ENCODE assay signal across 8 cellular contexts in genomic region chr20:11204926-11205768, GRCh38.
DNase-seq lines count a peak whose midpoint lies in the region; ATAC-seq and TF ChIP-seq lines count a peak whose summit lies in the region.

No MANE protein-coding gene starts in this region.

- TF ChIP-seq CTCF in WTC11 (IDR thresholded peaks at IDR 0.05) (peak; percentile 62; the same call in 1 of the 2 replicates), heart left ventricle (IDR thresholded peaks at IDR 0.05) (peak; percentile 65 to 91 (median 83)), sigmoid colon (IDR thresholded peaks at IDR 0.05) (peak in 3 of 4 experiments; percentile 54 to 64 (median 54))

- no peaks in the 10 kb centered on the region for H3K9me3 Mint-ChIP-seq in WTC11
- H3K9me3 Mint-ChIP-seq in CD8-positive, alpha-beta memory T cell: peaks cover 0 to 4% (median 0%) of the 10 kb centered on the region in 5 donors

- no peaks in the 10 kb centered on the region for H3K36me3 Mint-ChIP-seq in WTC11
- no peaks in the 10 kb centered on the region for H3K36me3 Mint-ChIP-seq in CD8-positive, alpha-beta memory T cell

- no peaks in the 10 kb centered on the region for H3K27me3 Mint-ChIP-seq in WTC11 (ENCODE audit: low read depth)
- peaks cover 0 to 1% of the 10 kb centered on the region in 2 donors for H3K27me3 Mint-ChIP-seq in CD8-positive, alpha-beta memory T cell

- H3K27ac ChIP-seq in heart left ventricle: peak overlapping the region in 5 of 12 donors; percentile 15 to 46 (median 39)
- H3K27ac ChIP-seq in sigmoid colon: peak overlapping the region in 1 of 4 donors; percentile 9
- H3K27ac ChIP-seq in CD8-positive, alpha-beta memory T cell (ENCODE audit: low read depth, low read length): no peak overlapping the region

- in situ Hi-C loops in Caki2 (cut with HindIII; ENCODE audit: low pct_unique_long_range_greater_than_20kb, low sequenced_read_pairs): no loop called here

- H3K27me3 ChIP-seq in heart left ventricle (no peaks in the 10 kb centered on the region), sigmoid colon (no peaks in the 10 kb centered on the region)
- H3K27me3 ChIP-seq in CD8-positive, alpha-beta memory T cell (ENCODE audit: insufficient read depth, low read length, poor library complexity, severe bottlenecking): no peaks in the 10 kb centered on the region

- H3K9me3 ChIP-seq in heart left ventricle (no peaks in the 10 kb centered on the region), sigmoid colon (no peaks in the 10 kb centered on the region)
- no peaks in the 10 kb centered on the region for H3K9me3 ChIP-seq in CD8-positive, alpha-beta memory T cell (ENCODE audit: low read length)

- H3K27ac Mint-ChIP-seq in WTC11: no peak overlapping the region
- H3K27ac Mint-ChIP-seq in CD8-positive, alpha-beta memory T cell: no peak overlapping the region

- no peaks in the 10 kb centered on the region for H3K36me3 ChIP-seq in heart left ventricle
- H3K36me3 ChIP-seq in sigmoid colon: no peaks in the 10 kb centered on the region
- no peaks in the 10 kb centered on the region for H3K36me3 ChIP-seq in CD8-positive, alpha-beta memory T cell (ENCODE audit: insufficient read depth, low read length)

- H3K4me3 ChIP-seq in heart left ventricle (no peak overlapping the region), sigmoid colon (no peak overlapping the region)
- no peak overlapping the region for H3K4me3 ChIP-seq in CD8-positive, alpha-beta memory T cell (ENCODE audit: low read length)

- intact Hi-C loops in heart left ventricle (cut with DNase I): loop anchor here (1.0 to 10.0 kb wide), 13 partner anchors 62 to 658 kb away; partner anchors contain the start of gene JAG1 (in 6 of the 10)
- intact Hi-C loops in sigmoid colon (cut with DNase I): loop anchor here (5.0 kb wide), 1 partner anchor 533 kb away; the partner anchor contains the start of gene JAG1

- TF ChIP-seq EP300 in sigmoid colon (IDR thresholded peaks at IDR 0.05): no peak

- no peak overlapping the region for H3K4me3 Mint-ChIP-seq in WTC11
- H3K4me3 Mint-ChIP-seq in CD8-positive, alpha-beta memory T cell: no peak overlapping the region

- DNase-seq in Caki2 (ENCODE audit: low read depth): peak; percentile 78
- DNase-seq in NCI-H2227 (lab: John Stamatoyannopoulos, UW; ENCODE audit: unreplicated experiment): peak; percentile 58
- DNase-seq in WTC11 (ENCODE audit: low spot score): peak; percentile 72
- peak in 4 of 5 donors; percentile 56 to 72 (median 68) for DNase-seq in heart left ventricle
- peak; percentile 66 for DNase-seq in sigmoid colon
- DNase-seq in CD8-positive, alpha-beta memory T cell: no peak

- H3K4me1 Mint-ChIP-seq in WTC11: peaks cover 23% of the 10 kb centered on the region
- no peaks in the 10 kb centered on the region for H3K4me1 Mint-ChIP-seq in CD8-positive, alpha-beta memory T cell

- TF ChIP-seq POLR2A in heart left ventricle (IDR thresholded peaks at IDR 0.05): no peak
- TF ChIP-seq POLR2A in sigmoid colon (IDR thresholded peaks at IDR 0.05): no peak

- WGBS in heart left ventricle, 4 donors: 18 to 28% (median 26%) methylated on average over 4 of the region's 4 CpGs
- WGBS in sigmoid colon, 2 donors: 10 to 28% methylated on average over 4 of the region's 4 CpGs

- CTCF ChIA-PET in WTC11 (lab: Charles Lee): interaction anchor here (0.6 to 2.3 kb wide), 41 partner anchors 10 to 793 kb away, joined by 3 to 15 read pairs (median 4); partner anchors contain the start of gene JAG1
- CTCF ChIA-PET in CD8-positive, alpha-beta memory T cell (lab: Charles Lee): no interaction called here

- peaks cover 0 to 17% (median 7%) of the 10 kb centered on the region in 12 donors for H3K4me1 ChIP-seq in heart left ventricle
- peaks cover 0 to 31% (median 12%) of the 10 kb centered on the region in 4 donors for H3K4me1 ChIP-seq in sigmoid colon
- no peaks in the 10 kb centered on the region for H3K4me1 ChIP-seq in CD8-positive, alpha-beta memory T cell (ENCODE audit: insufficient read depth, low read length)

- POLR2A ChIA-PET in WTC11 (lab: Charles Lee): no interaction called here
- POLR2A ChIA-PET in CD8-positive, alpha-beta memory T cell (lab: Charles Lee): no interaction called here

- ATAC-seq in GM18870 (IDR thresholded peaks at IDR 0.05; ENCODE audit: unreplicated experiment) (peak; percentile 91), HG03095 (IDR thresholded peaks at IDR 0.05; ENCODE audit: unreplicated experiment) (peak; percentile 72), WTC11 (peak; percentile 97), heart left ventricle (peak; percentile 82 to 95 (median 93))

TF ChIP-seq in WTC11, 78 proteins besides CTCF, POLR2A, EP300 and RAD21:
- TF ChIP-seq, protein P1, sequence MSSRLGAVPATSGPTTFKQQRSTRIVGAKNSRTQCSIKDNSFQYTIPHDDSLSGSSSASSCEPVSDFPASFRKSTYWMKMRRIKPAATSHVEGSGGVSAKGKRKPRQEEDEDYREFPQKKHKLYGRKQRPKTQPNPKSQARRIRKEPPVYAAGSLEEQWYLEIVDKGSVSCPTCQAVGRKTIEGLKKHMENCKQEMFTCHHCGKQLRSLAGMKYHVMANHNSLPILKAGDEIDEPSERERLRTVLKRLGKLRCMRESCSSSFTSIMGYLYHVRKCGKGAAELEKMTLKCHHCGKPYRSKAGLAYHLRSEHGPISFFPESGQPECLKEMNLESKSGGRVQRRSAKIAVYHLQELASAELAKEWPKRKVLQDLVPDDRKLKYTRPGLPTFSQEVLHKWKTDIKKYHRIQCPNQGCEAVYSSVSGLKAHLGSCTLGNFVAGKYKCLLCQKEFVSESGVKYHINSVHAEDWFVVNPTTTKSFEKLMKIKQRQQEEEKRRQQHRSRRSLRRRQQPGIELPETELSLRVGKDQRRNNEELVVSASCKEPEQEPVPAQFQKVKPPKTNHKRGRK (CRISPR knock-in tag; IDR thresholded peaks at IDR 0.05; ENCODE audit: borderline replicate concordance): no peak
- TF ChIP-seq, protein P2, sequence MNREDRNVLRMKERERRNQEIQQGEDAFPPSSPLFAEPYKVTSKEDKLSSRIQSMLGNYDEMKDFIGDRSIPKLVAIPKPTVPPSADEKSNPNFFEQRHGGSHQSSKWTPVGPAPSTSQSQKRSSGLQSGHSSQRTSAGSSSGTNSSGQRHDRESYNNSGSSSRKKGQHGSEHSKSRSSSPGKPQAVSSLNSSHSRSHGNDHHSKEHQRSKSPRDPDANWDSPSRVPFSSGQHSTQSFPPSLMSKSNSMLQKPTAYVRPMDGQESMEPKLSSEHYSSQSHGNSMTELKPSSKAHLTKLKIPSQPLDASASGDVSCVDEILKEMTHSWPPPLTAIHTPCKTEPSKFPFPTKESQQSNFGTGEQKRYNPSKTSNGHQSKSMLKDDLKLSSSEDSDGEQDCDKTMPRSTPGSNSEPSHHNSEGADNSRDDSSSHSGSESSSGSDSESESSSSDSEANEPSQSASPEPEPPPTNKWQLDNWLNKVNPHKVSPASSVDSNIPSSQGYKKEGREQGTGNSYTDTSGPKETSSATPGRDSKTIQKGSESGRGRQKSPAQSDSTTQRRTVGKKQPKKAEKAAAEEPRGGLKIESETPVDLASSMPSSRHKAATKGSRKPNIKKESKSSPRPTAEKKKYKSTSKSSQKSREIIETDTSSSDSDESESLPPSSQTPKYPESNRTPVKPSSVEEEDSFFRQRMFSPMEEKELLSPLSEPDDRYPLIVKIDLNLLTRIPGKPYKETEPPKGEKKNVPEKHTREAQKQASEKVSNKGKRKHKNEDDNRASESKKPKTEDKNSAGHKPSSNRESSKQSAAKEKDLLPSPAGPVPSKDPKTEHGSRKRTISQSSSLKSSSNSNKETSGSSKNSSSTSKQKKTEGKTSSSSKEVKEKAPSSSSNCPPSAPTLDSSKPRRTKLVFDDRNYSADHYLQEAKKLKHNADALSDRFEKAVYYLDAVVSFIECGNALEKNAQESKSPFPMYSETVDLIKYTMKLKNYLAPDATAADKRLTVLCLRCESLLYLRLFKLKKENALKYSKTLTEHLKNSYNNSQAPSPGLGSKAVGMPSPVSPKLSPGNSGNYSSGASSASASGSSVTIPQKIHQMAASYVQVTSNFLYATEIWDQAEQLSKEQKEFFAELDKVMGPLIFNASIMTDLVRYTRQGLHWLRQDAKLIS (CRISPR knock-in tag; IDR thresholded peaks at IDR 0.05; ENCODE audit: borderline replicate concordance): 0 out of 2 replicates have a peak, but pooled peaks have one; percentile 37

Comparison
In these comparisons a context has a peak if more than half of its experiments do, and no peak if none do; other contexts are left out.
1. DNase-seq: peak in Caki2 (single experiment), NCI-H2227 (single experiment), WTC11 (single experiment), heart left ventricle (4 of 5) and sigmoid colon (single experiment); none in CD8-positive, alpha-beta memory T cell (0 of 5).
2. Peak in every context shown above with its lines, with median percentiles within 50 percentile points of each other: ATAC-seq and CTCF ChIP-seq.